20 cellular contexts compared by ENCODE assay signal in the genomic region with DNA sequence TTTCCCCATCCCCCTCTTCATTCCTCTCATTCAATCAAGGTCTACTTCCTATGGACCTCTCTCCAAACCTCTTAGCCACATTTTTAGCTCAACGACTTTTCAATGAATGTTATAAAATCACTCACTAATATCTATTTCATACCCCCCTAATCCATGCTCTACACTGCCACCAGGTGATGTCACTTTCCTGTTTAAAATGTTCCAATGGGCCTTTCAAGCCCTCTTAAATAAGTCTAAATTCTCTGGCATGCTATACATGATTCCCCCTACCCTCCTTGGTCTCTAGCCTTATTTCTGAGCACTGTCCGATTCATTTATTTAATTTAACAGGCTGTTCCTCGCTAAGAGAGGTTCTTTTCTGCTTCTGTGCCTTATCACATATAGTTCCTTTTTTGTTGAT. TPM values are rescaled to one million over a fixed set of nuclear protein-coding genes. Genes with fewer than 3 reads are reported as not detected.
DNase-seq lines count a peak whose midpoint lies in the region; ATAC-seq and TF ChIP-seq lines count a peak whose summit lies in the region.
"Had no signal": no experiment of that assay in that cellular context is flagged by ENCODE, and none has a peak within 500 bp of the region (broad histone marks: within the 10 kb centered on the region; RNA-seq: fewer than 3 reads in every experiment).

No MANE protein-coding gene starts in this region.

- intact Hi-C loops in activated CD4-positive, alpha-beta T cell treated with anti-CD3 and anti-CD28 coated beads, Interleukin-2, amount 10 ng/mL, durations not matched to agents 24 days and 14 days (cut with micrococcal nuclease): no loop called here
- intact Hi-C loops in right cardiac atrium (cut with DNase I) (no loop called here), MCF 10A (cut with micrococcal nuclease) (loop anchor here (10.0 kb wide), 1 partner anchor 57 kb away; no protein-coding TSS in a partner anchor)

- H3K4me3 ChIP-seq in HUES48 (ENCODE audit: low read depth, low read length) (peak overlapping the region; percentile 8; the same call in 1 of the 2 replicates), right cardiac atrium (ENCODE audit: low read length) (no peak overlapping the region)
- H3K4me3 ChIP-seq: breast epithelium, gastrocnemius medialis, mucosa of descending colon had no signal

- CTCF ChIA-PET in MCF 10A (lab: Yijun Ruan, JAX): interaction anchor here (0.7 to 0.8 kb wide), 2 partner anchors 32 to 38 kb away, joined by 3 read pairs; no protein-coding TSS in a partner anchor

- no peaks in the 10 kb centered on the region for H3K27me3 Mint-ChIP-seq in activated CD4-positive, alpha-beta T cell treated with anti-CD3 and anti-CD28 coated beads, Interleukin-2, amount 10 ng/mL, durations not matched to agents 24 days and 14 days
- H3K27me3 Mint-ChIP-seq in activated naive CD8-positive, alpha-beta T cell: no peaks in the 10 kb centered on the region
- no peaks in the 10 kb centered on the region for H3K27me3 Mint-ChIP-seq in natural killer cell treated with Interleukin-12 subunit alpha and Interleukin-12 subunit beta and Interleukin-15 and Interleukin-18, amount 100 ng/mL, for 72 hours
- H3K27me3 Mint-ChIP-seq in MCF 10A (ENCODE audit: insufficient read depth, unreplicated experiment): no peaks in the 10 kb centered on the region
- H3K27me3 Mint-ChIP-seq: progenitor cell of endocrine pancreas had no signal

- no peaks in the 10 kb centered on the region for H3K9me3 ChIP-seq in HUES48 (ENCODE audit: control insufficient read depth, insufficient read depth, low read length)
- H3K9me3 ChIP-seq in right cardiac atrium (ENCODE audit: control insufficient read depth, low read length): no peaks in the 10 kb centered on the region
- H3K9me3 ChIP-seq: breast epithelium, gastrocnemius medialis, mucosa of descending colon had no signal

- ATAC-seq in natural killer cell treated with Interleukin-12 subunit alpha and Interleukin-12 subunit beta and Interleukin-15 and Interleukin-18, amount 100 ng/mL, for 72 hours: no peak
- ATAC-seq in right cardiac atrium (no peak), HG03097 (IDR thresholded peaks at IDR 0.05; ENCODE audit: low FRiP score, unreplicated experiment) (no peak)
- ATAC-seq: gastrocnemius medialis, mucosa of descending colon had no signal

- H3K4me3 Mint-ChIP-seq in activated CD4-positive, alpha-beta T cell treated with anti-CD3 and anti-CD28 coated beads, Interleukin-2, amount 10 ng/mL, durations not matched to agents 24 days and 14 days: peak overlapping the region; percentile 20
- peak overlapping the region; percentile 25 for H3K4me3 Mint-ChIP-seq in activated naive CD8-positive, alpha-beta T cell
- H3K4me3 Mint-ChIP-seq in natural killer cell treated with Interleukin-12 subunit alpha and Interleukin-12 subunit beta and Interleukin-15 and Interleukin-18, amount 100 ng/mL, for 72 hours: peak overlapping the region; percentile 72
- H3K4me3 Mint-ChIP-seq in MCF 10A (ENCODE audit: unreplicated experiment): no peak overlapping the region

- H3K4me1 ChIP-seq in HUES48 (ENCODE audit: control insufficient read depth, insufficient read depth, low read length) (peaks cover 53% of the 10 kb centered on the region), right cardiac atrium (ENCODE audit: control insufficient read depth, insufficient read depth, low read length) (peaks cover 6% of the 10 kb centered on the region)
- H3K4me1 ChIP-seq: breast epithelium had no signal

- no peak for TF ChIP-seq CTCF in MCF 10A (IDR thresholded peaks at IDR 0.05; ENCODE audit: unreplicated experiment)

- peaks cover 20% of the 10 kb centered on the region for H3K36me3 Mint-ChIP-seq in activated CD4-positive, alpha-beta T cell treated with anti-CD3 and anti-CD28 coated beads, Interleukin-2, amount 10 ng/mL, durations not matched to agents 24 days and 14 days (ENCODE audit: low read depth)
- H3K36me3 Mint-ChIP-seq in activated naive CD8-positive, alpha-beta T cell: peaks cover 2% of the 10 kb centered on the region
- H3K36me3 Mint-ChIP-seq in natural killer cell treated with Interleukin-12 subunit alpha and Interleukin-12 subunit beta and Interleukin-15 and Interleukin-18, amount 100 ng/mL, for 72 hours: peaks cover 6% of the 10 kb centered on the region
- peaks cover 5% of the 10 kb centered on the region for H3K36me3 Mint-ChIP-seq in MCF 10A (ENCODE audit: insufficient read depth, unreplicated experiment)

- no peak overlapping the region for H3K9ac ChIP-seq in HUES48 (ENCODE audit: low read depth, low read length)

- H3K4me1 Mint-ChIP-seq in activated CD4-positive, alpha-beta T cell treated with anti-CD3 and anti-CD28 coated beads, Interleukin-2, amount 10 ng/mL, durations not matched to agents 24 days and 14 days: peaks cover 58% of the 10 kb centered on the region
- H3K4me1 Mint-ChIP-seq in activated naive CD8-positive, alpha-beta T cell (ENCODE audit: low read depth): peaks cover 77% of the 10 kb centered on the region
- H3K4me1 Mint-ChIP-seq in natural killer cell treated with Interleukin-12 subunit alpha and Interleukin-12 subunit beta and Interleukin-15 and Interleukin-18, amount 100 ng/mL, for 72 hours (ENCODE audit: low read depth in 2 of 2): peaks cover 45 to 66% of the 10 kb centered on the region in 2 donors
- H3K4me1 Mint-ChIP-seq in MCF 10A (ENCODE audit: insufficient read depth, unreplicated experiment): peaks cover 22% of the 10 kb centered on the region

- BruUV-seq in MCF 10A (replicated peaks; lab: Mats Ljungman, UMichigan): no TSS peak

- 39% methylated on average over 3 of the region's 3 CpGs for WGBS in right cardiac atrium

- no peaks in the 10 kb centered on the region for H3K27me3 ChIP-seq in HUES48 (ENCODE audit: control insufficient read depth, insufficient read depth, low read length)
- H3K27me3 ChIP-seq in right cardiac atrium (ENCODE audit: control insufficient read depth, insufficient read depth): no peaks in the 10 kb centered on the region
- H3K27me3 ChIP-seq: breast epithelium, gastrocnemius medialis had no signal

- no peak for DNase-seq in activated CD4-positive, alpha-beta T cell treated with anti-CD3 and anti-CD28 coated beads, Interleukin-2, amount 10 ng/mL, durations not matched to agents 24 days and 14 days
- no peak for DNase-seq in activated CD4-positive, alpha-beta T cell treated with anti-CD3 and anti-CD28 coated beads, Interleukin-2, amount 50 U/mL, for 1 hour
- DNase-seq in natural killer cell treated with Interleukin-12 subunit alpha and Interleukin-12 subunit beta and Interleukin-15 and Interleukin-18, amount 100 ng/mL, for 72 hours (ENCODE audit: low spot score): no peak
- DNase-seq in right cardiac atrium: no peak
- no peak for DNase-seq in MCF 10A (ENCODE audit: unreplicated experiment)
- DNase-seq: ACHN; activated CD4-positive, alpha-beta T cell treated with anti-CD3 and anti-CD28 coated beads for 1 hour; activated effector memory CD4-positive, alpha-beta T cell treated with Interleukin-2 at 50 U/mL for 16 hours; DMS79 treated with DMSO at 0.1 percent for 48 hours; gastrocnemius medialis; GOT3; mucosa of descending colon; NCI-H1092 treated with DMSO at 0.1 percent for 48 hours; NCI-H345; trophoblast cell had no signal

- no peak overlapping the region for H3K27ac Mint-ChIP-seq in activated CD4-positive, alpha-beta T cell treated with anti-CD3 and anti-CD28 coated beads, Interleukin-2, amount 10 ng/mL, durations not matched to agents 24 days and 14 days
- H3K27ac Mint-ChIP-seq in activated naive CD8-positive, alpha-beta T cell: peak overlapping the region; percentile 42
- H3K27ac Mint-ChIP-seq in natural killer cell treated with Interleukin-12 subunit alpha and Interleukin-12 subunit beta and Interleukin-15 and Interleukin-18, amount 100 ng/mL, for 72 hours: peak overlapping the region; percentile 21 to 98
- H3K27ac Mint-ChIP-seq in MCF 10A (ENCODE audit: low read depth, unreplicated experiment): no peak overlapping the region
- H3K27ac Mint-ChIP-seq: progenitor cell of endocrine pancreas had no signal

- no peaks in the 10 kb centered on the region for H3K9me3 Mint-ChIP-seq in activated CD4-positive, alpha-beta T cell treated with anti-CD3 and anti-CD28 coated beads, Interleukin-2, amount 10 ng/mL, durations not matched to agents 24 days and 14 days
- no peaks in the 10 kb centered on the region for H3K9me3 Mint-ChIP-seq in activated naive CD8-positive, alpha-beta T cell (ENCODE audit: low read depth)
- no peaks in the 10 kb centered on the region for H3K9me3 Mint-ChIP-seq in natural killer cell treated with Interleukin-12 subunit alpha and Interleukin-12 subunit beta and Interleukin-15 and Interleukin-18, amount 100 ng/mL, for 72 hours
- no peaks in the 10 kb centered on the region for H3K9me3 Mint-ChIP-seq in MCF 10A (ENCODE audit: unreplicated experiment)

- H3K36me3 ChIP-seq in HUES48 (ENCODE audit: control insufficient read depth, insufficient read depth, low read length): peaks cover 19% of the 10 kb centered on the region
- H3K36me3 ChIP-seq: breast epithelium, gastrocnemius medialis had no signal

- peak overlapping the region; percentile 4 for H3K27ac ChIP-seq in HUES48 (ENCODE audit: low read depth, low read length)
- H3K27ac ChIP-seq in right cardiac atrium (ENCODE audit: low read length): no peak overlapping the region
- H3K27ac ChIP-seq: breast epithelium, gastrocnemius medialis had no signal

- POLR2A ChIA-PET in MCF 10A (lab: Yijun Ruan, JAX): interaction anchor here (0.9 kb wide), 1 partner anchor 9 kb away, joined by 4 read pairs; a partner anchor contains a TSS

RNA-seq across cellular contexts. Expression of a gene that starts 9.3 kb away (rescaled TPM):
- total RNA-seq in activated CD4-positive, alpha-beta T cell treated with anti-CD3 and anti-CD28 coated beads, Interleukin-2, amount 10 ng/mL, durations not matched to agents 24 days and 14 days: 18.3 and 19.7 TPM in 2 replicates
- total RNA-seq in natural killer cell treated with Interleukin-12 subunit alpha and Interleukin-12 subunit beta and Interleukin-15 and Interleukin-18, amount 100 ng/mL, for 72 hours: 10 to 100 TPM; 29.2 to 33.9 TPM
- total RNA-seq in right cardiac atrium (10 to 100 TPM in 3 of 4 donors, 1 to 10 TPM in 1; 8.4 to 11.4 (median 10.6) TPM), MCF 10A (2022) (10.4 and 10.5 TPM in 2 replicates)
- polyA plus RNA-seq in right cardiac atrium: 4.8 TPM

RNA-seq across cellular contexts. Expression of a gene that starts 9.7 kb away (rescaled TPM):
- total RNA-seq in activated CD4-positive, alpha-beta T cell treated with anti-CD3 and anti-CD28 coated beads, Interleukin-2, amount 10 ng/mL, durations not matched to agents 24 days and 14 days: 9.4 and 11.6 TPM in 2 replicates
- total RNA-seq in natural killer cell treated with Interleukin-12 subunit alpha and Interleukin-12 subunit beta and Interleukin-15 and Interleukin-18, amount 100 ng/mL, for 72 hours: 10 to 100 TPM; 10.7 to 12.6 TPM
- total RNA-seq in right cardiac atrium: 1 to 10 TPM; 6.3 to 8.3 (median 6.8) TPM
- 7.6 TPM for polyA plus RNA-seq in right cardiac atrium
- 19.6 and 23.3 TPM in 2 replicates for total RNA-seq in MCF 10A (2022)

Comparison
In these comparisons a context has a peak if more than half of its experiments do, and no peak if none do; other contexts are left out.
1. H3K27ac Mint-ChIP-seq: peak in activated naive CD8-positive, alpha-beta T cell (single experiment) and natural killer cell treated with Interleukin-12 subunit alpha and Interleukin-12 subunit beta and Interleukin-15 and Interleukin-18, amount 100 ng/mL, for 72 hours (2 of 2); none in activated CD4-positive, alpha-beta T cell treated with anti-CD3 and anti-CD28 coated beads, Interleukin-2, amount 10 ng/mL, durations not matched to agents 24 days and 14 days (single experiment) and MCF 10A (single experiment).